ENCODE assay signal across 12 cellular contexts in genomic region chr22:40326905-40327735, GRCh38. TPM values are rescaled to one million over a fixed set of nuclear protein-coding genes. Genes with fewer than 3 reads are reported as not detected.
DNase-seq lines count a peak whose midpoint lies in the region; ATAC-seq, FAIRE-seq and TF ChIP-seq lines count a peak whose summit lies in the region.
"Had no signal": no experiment of that assay in that cellular context is flagged by ENCODE, and none has a peak within 500 bp of the region (broad histone marks: within the 10 kb centered on the region; RNA-seq: fewer than 3 reads in every experiment).

No MANE protein-coding gene starts in this region.

- no peak overlapping the region; the same call in 1 of the 2 replicates for H2BK5ac ChIP-seq in H1 (ENCODE audit: low read depth, low read length)

- peak overlapping the region; percentile 50 to 52; a peak in 3 of 4 replicates for H3K4me2 ChIP-seq in H1 (ENCODE audit: insufficient read depth in 1 of 2, low read depth in 2 of 2, low read length in 2 of 2)

- TF ChIP-seq RAD21 in H1 (IDR thresholded peaks at IDR 0.05 in 1 of 2, conservative IDR thresholded peaks at IDR 0.05 in 1 of 2; ENCODE audit: low read depth in 2 of 2, low read length in 2 of 2): no peak

- H2AK5ac ChIP-seq in H1 (ENCODE audit: low read depth, low read length): no peak overlapping the region

- H3K36me3 ChIP-seq in H1 (ENCODE audit: control insufficient read depth in 2 of 4, insufficient read depth in 4 of 4, low read length in 3 of 4) (peaks cover 3 to 15% (median 9%) of the 10 kb centered on the region in 4 experiments; a peak in 7 of 8 replicates), psoas muscle (ENCODE audit: insufficient read depth in 1 of 2, low read depth in 1 of 2) (peaks cover 3 to 68% of the 10 kb centered on the region in 2 donors), kidney (ENCODE audit: control insufficient read depth in 1 of 2, insufficient read depth in 2 of 2, low read length in 2 of 2) (peaks cover 15 to 19% of the 10 kb centered on the region in 2 donors)

- peaks cover 0 to 5% of the 10 kb centered on the region in 2 experiments for H4K20me1 ChIP-seq in H1 (replicated peaks in 1 of 2; ENCODE audit: control insufficient read depth in 1 of 2, insufficient read depth in 2 of 2, low read length in 2 of 2)

- 58% methylated on average over 10 of the region's 10 CpGs; no CpG with 5 or more reads in 1 of the 2 experiments for WGBS in H1 (ENCODE audit: extremely low coverage in 1 of 2, insufficient coverage in 1 of 2, insufficient read length in 1 of 2, insufficient replicate concordance in 2 of 2, low coverage in 1 of 2, low lambda C conversion rate in 2 of 2, missing lambda C conversion rate in 1 of 2), 2 experiments
- 45 to 51% (median 46%) methylated on average over 10 of the region's 10 CpGs for WGBS in psoas muscle, 3 donors

- POLR2A ChIA-PET in H1 (lab: Charles Lee; ENCODE audit: partially characterized antibody): interaction anchor here (1.1 to 3.3 kb wide), 8 partner anchors 8 to 149 kb away, joined by 3 to 21 read pairs (median 4); partner anchors contain the start of genes ADSL and TNRC6B

- no peak overlapping the region for H3K56ac ChIP-seq in H1 (replicated peaks; ENCODE audit: insufficient read length, low read depth, low read length)

- no peaks in the 10 kb centered on the region for H3K79me1 ChIP-seq in H1 (ENCODE audit: low read depth, low read length)

- no peak overlapping the region for H3K4ac ChIP-seq in H1 (replicated peaks; ENCODE audit: insufficient read length, low read depth, low read length)

- CTCF ChIA-PET in H1 (lab: Charles Lee; ENCODE audit: partially characterized antibody): interaction anchor here (0.7 to 2.5 kb wide), 6 partner anchors 9 to 637 kb away, joined by 3 to 13 read pairs (median 3); no protein-coding TSS in a partner anchor

- H3K27me3 ChIP-seq in H1 (replicated peaks in 1 of 4; ENCODE audit: control insufficient read depth in 3 of 4, extremely low read depth in 1 of 4, insufficient read depth in 3 of 4, low read length in 3 of 4) (no peaks in the 10 kb centered on the region), psoas muscle (ENCODE audit: insufficient read depth in 3 of 3, low read length in 2 of 3) (no peaks in the 10 kb centered on the region)

- peak overlapping the region; percentile 22; the same call in 1 of the 2 replicates for H2BK12ac ChIP-seq in H1 (ENCODE audit: low read depth, low read length)

- H3K27ac ChIP-seq in H1 (ENCODE audit: low read depth, low read length) (peak overlapping the region; percentile 83), psoas muscle (peak overlapping the region; percentile 2), kidney (ENCODE audit: low read depth in 2 of 2, low read length in 2 of 2) (no peak overlapping the region)
- H3K27ac ChIP-seq: 22Rv1 had no signal

- H2BK120ac ChIP-seq in H1 (replicated peaks; ENCODE audit: low read depth, low read length): no peak overlapping the region

- H2BK20ac ChIP-seq in H1 (ENCODE audit: low read length): no peak overlapping the region

- no peak overlapping the region for H4K8ac ChIP-seq in H1 (ENCODE audit: extremely low read depth, insufficient read depth, low read length)

- FAIRE-seq in H1 (lab: Jason Lieb, UNC): peak; percentile 66
- FAIRE-seq in kidney (lab: Jason Lieb, UNC): no peak
- FAIRE-seq: colon, keratinocyte had no signal

- no peak for TF ChIP-seq CTCF in H1 (IDR thresholded peaks at IDR 0.05; ENCODE audit: control extremely low read depth in 1 of 3, insufficient read depth in 1 of 3, low read depth in 1 of 3, low read length in 3 of 3)
- TF ChIP-seq CTCF in psoas muscle (IDR thresholded peaks at IDR 0.05): no peak
- no peak for TF ChIP-seq CTCF in kidney (IDR thresholded peaks at IDR 0.05; ENCODE audit: borderline replicate concordance, extremely low read depth, insufficient read depth)

- H3K18ac ChIP-seq in H1 (ENCODE audit: extremely low read depth, low read length): no peak overlapping the region

- H3K79me2 ChIP-seq in H1 (ENCODE audit: control insufficient read depth in 1 of 2, insufficient read depth in 2 of 2, low read length in 2 of 2): no peaks in the 10 kb centered on the region

- no peak overlapping the region for H3K23ac ChIP-seq in H1 (ENCODE audit: insufficient read length)

- H4K5ac ChIP-seq in H1 (ENCODE audit: insufficient read length, low read depth, low read length): no peak overlapping the region

- H3K4me3 ChIP-seq in H1 (ENCODE audit: extremely low read depth in 1 of 4, insufficient read depth in 2 of 4, low read depth in 3 of 4, low read length in 4 of 4): peak overlapping the region in 1 of 4 experiments; percentile 17; a peak in 1 of 8 replicates
- no peak overlapping the region for H3K4me3 ChIP-seq in psoas muscle
- no peak overlapping the region for H3K4me3 ChIP-seq in kidney (ENCODE audit: low read length in 2 of 2)

- ATAC-seq in psoas muscle (peak in 2 of 4 donors; percentile 22 to 42), GM18909 (IDR thresholded peaks at IDR 0.05; ENCODE audit: poor library complexity, unreplicated experiment) (no peak)

- no peak overlapping the region for H4K91ac ChIP-seq in H1 (replicated peaks; ENCODE audit: insufficient read length, low read length)

- peak; percentile 38 for DNase-seq in DMS153 (lab: John Stamatoyannopoulos, UW)
- DNase-seq in DMS153 treated with DMSO at 0.1 percent for 48 hours (lab: John Stamatoyannopoulos, UW; ENCODE audit: unreplicated experiment): no peak
- DNase-seq in NCI-H2029 (lab: John Stamatoyannopoulos, UW): peak; percentile 83
- no peak for DNase-seq in H1 (ENCODE audit: low read depth in 1 of 2, low spot score in 2 of 2)
- DNase-seq in psoas muscle: no peak
- no peak for DNase-seq in posterior vena cava (ENCODE audit: low spot score)
- no peak for DNase-seq in kidney
- DNase-seq: NCI-H82 had no signal

- H3K9ac ChIP-seq in H1 (replicated peaks in 1 of 4; ENCODE audit: extremely low read depth in 1 of 4, low read depth in 3 of 4, low read length in 3 of 4): peak overlapping the region in 1 of 4 experiments; percentile 14; a peak in 1 of 7 replicates
- H3K9ac ChIP-seq in kidney (ENCODE audit: low read length in 2 of 2): no peak overlapping the region

- H3K23me2 ChIP-seq in H1 (ENCODE audit: low read depth, low read length): no peaks in the 10 kb centered on the region

- no peak for TF ChIP-seq EP300 in H1 (IDR thresholded peaks at IDR 0.05; ENCODE audit: borderline replicate concordance in 1 of 2, low read depth in 2 of 2, low read length in 2 of 2)

- TF ChIP-seq POLR2A in H1 (IDR thresholded peaks at IDR 0.05; ENCODE audit: control extremely low read depth in 1 of 2, low read depth in 2 of 2, low read length in 2 of 2): no peak

- no peak overlapping the region for H2BK15ac ChIP-seq in H1 (ENCODE audit: low read length)

- H3K4me1 ChIP-seq in H1 (replicated peaks in 1 of 4; ENCODE audit: control insufficient read depth in 3 of 4, insufficient read depth in 4 of 4, low read length in 3 of 4) (peaks cover 6 to 23% (median 15%) of the 10 kb centered on the region in 4 experiments), psoas muscle (no peaks in the 10 kb centered on the region), kidney (ENCODE audit: control insufficient read depth in 1 of 2, insufficient read depth in 1 of 2, low read depth in 1 of 2, low read length in 2 of 2) (no peaks in the 10 kb centered on the region)

- no peaks in the 10 kb centered on the region for H3K9me3 ChIP-seq in H1 (ENCODE audit: insufficient read depth in 2 of 2, low read depth in 1 of 2, low read length in 1 of 2)
- no peaks in the 10 kb centered on the region for H3K9me3 ChIP-seq in psoas muscle
- no peaks in the 10 kb centered on the region for H3K9me3 ChIP-seq in kidney (ENCODE audit: control insufficient read depth in 1 of 2, low read length in 2 of 2)

- no peak overlapping the region for H2AFZ ChIP-seq in H1 (ENCODE audit: low read length)

- no peak overlapping the region for H3K14ac ChIP-seq in H1 (ENCODE audit: insufficient read length)

- intact Hi-C loops in psoas muscle (cut with DNase I): no loop called here
- intact Hi-C loops in posterior vena cava (cut with DNase I): loop anchor here in 1 of 2 donors (10.0 kb wide), 1 partner anchor 272 kb away; no protein-coding TSS in a partner anchor
- intact Hi-C loops in kidney (cut with DNase I): no loop called here

TF ChIP-seq in H1, 55 proteins besides CTCF, POLR2A, EP300 and RAD21:
- no peak for TF ChIP-seq RBBP5 (IDR thresholded peaks at IDR 0.05; ENCODE audit: borderline replicate concordance, low read depth, low read length)
- 0 out of 4 replicates have a peak, but pooled peaks of 1 of the 2 experiments have one; percentile 22 for TF ChIP-seq SIN3A (conservative IDR thresholded peaks at IDR 0.05 in 1 of 2, IDR thresholded peaks at IDR 0.05 in 1 of 2; ENCODE audit: low read depth in 1 of 2, low read length in 2 of 2)
- TF ChIP-seq TEAD4 (IDR thresholded peaks at IDR 0.05; ENCODE audit: low read depth, low read length): no peak

RNA-seq across cellular contexts. Expression of gene ADSL, which starts 19.2 kb away (rescaled TPM):
- total RNA-seq in H1 (2021; fragmentation: NEBNext Ultra II Directional; extraction: Animal tissue kit (Norgen Biotek cat#: 25700)): 180 and 197 TPM in 2 replicates
- polyA plus RNA-seq in H1 (2011; rRNA removed): 189 and 218 TPM in 2 replicates
- 259 TPM for polyA plus RNA-seq in H1 (2011; cell fraction: cytosol; rRNA removed)
- 172 TPM for polyA plus RNA-seq in H1 (2011; cell fraction: nucleus; rRNA removed)
- polyA plus RNA-seq in H1 (2012, experiment 1 of 2): 219 to 252 TPM (median 234 TPM) in 4 replicates
- polyA plus RNA-seq in H1 (2012, experiment 2 of 2): 141 TPM
- 133 TPM for polyA plus RNA-seq in H1 (2013, experiment 1 of 2)
- polyA plus RNA-seq in H1 (2013, experiment 2 of 2): 133 TPM
- 279 and 331 TPM in 2 replicates for polyA minus RNA-seq in H1 (2011; rRNA and poly(A)+ RNA removed)
- 77.9 TPM for polyA minus RNA-seq in H1 (2011; cell fraction: cytosol; rRNA and poly(A)+ RNA removed)
- 104 TPM for polyA minus RNA-seq in H1 (2011; cell fraction: nucleus; rRNA and poly(A)+ RNA removed)
- total RNA-seq in psoas muscle: 100 to 1,000 TPM; 114 to 170 (median 141) TPM
- 100 to 1,000 TPM; 133 to 168 (median 153) TPM for polyA plus RNA-seq in psoas muscle
- 10 to 100 TPM; 35.5 to 47.1 TPM for total RNA-seq in posterior vena cava
- total RNA-seq in kidney: 42.5 TPM
- polyA plus RNA-seq in kidney (ENCODE audit: insufficient read depth, low read depth, low replicate concordance): 57.5 TPM

RNA-seq across cellular contexts. Expression of gene SGSM3, which starts 43.3 kb away (rescaled TPM):
- 51.5 and 53.8 TPM in 2 replicates for total RNA-seq in H1 (2021; fragmentation: NEBNext Ultra II Directional; extraction: Animal tissue kit (Norgen Biotek cat#: 25700))
- polyA plus RNA-seq in H1 (2011; rRNA removed) (59.5 and 94.8 TPM in 2 replicates), psoas muscle (10 to 100 TPM; 15.6 to 31.5 (median 23.0) TPM), kidney (ENCODE audit: insufficient read depth, low read depth, low replicate concordance) (52.2 TPM)
- 80.8 TPM for polyA plus RNA-seq in H1 (2011; cell fraction: cytosol; rRNA removed)
- polyA plus RNA-seq in H1 (2011; cell fraction: nucleus; rRNA removed): 475 TPM
- 44.2 to 80.3 TPM (median 66.4 TPM) in 4 replicates for polyA plus RNA-seq in H1 (2012, experiment 1 of 2)
- polyA plus RNA-seq in H1 (2012, experiment 2 of 2): 45.6 TPM
- 34.8 TPM for polyA plus RNA-seq in H1 (2013, experiment 1 of 2)
- polyA plus RNA-seq in H1 (2013, experiment 2 of 2): 32.9 TPM
- 30.5 and 31.3 TPM in 2 replicates for polyA minus RNA-seq in H1 (2011; rRNA and poly(A)+ RNA removed)
- polyA minus RNA-seq in H1 (2011; cell fraction: cytosol; rRNA and poly(A)+ RNA removed): 37.9 TPM
- 83.9 TPM for polyA minus RNA-seq in H1 (2011; cell fraction: nucleus; rRNA and poly(A)+ RNA removed)
- total RNA-seq in psoas muscle (10 to 100 TPM; 15.3 to 36.5 (median 22.3) TPM), posterior vena cava (10 to 100 TPM; 33.2 to 40.3 TPM), kidney (56.4 TPM)

Comparison
In these comparisons a context has a peak if more than half of its experiments do, and no peak if none do; other contexts are left out.
1. DNase-seq: peak in DMS153 (single experiment) and NCI-H2029 (single experiment); none in DMS153 treated with DMSO at 0.1 percent for 48 hours (single experiment), H1 (0 of 2), psoas muscle (0 of 2), posterior vena cava (single experiment) and kidney (single experiment).
2. H3K27ac ChIP-seq: peak in H1 (single experiment) and psoas muscle (single experiment); none in kidney (0 of 2).